Comparison of ENCODE assay signal across 11 cellular contexts in the genomic region with DNA sequence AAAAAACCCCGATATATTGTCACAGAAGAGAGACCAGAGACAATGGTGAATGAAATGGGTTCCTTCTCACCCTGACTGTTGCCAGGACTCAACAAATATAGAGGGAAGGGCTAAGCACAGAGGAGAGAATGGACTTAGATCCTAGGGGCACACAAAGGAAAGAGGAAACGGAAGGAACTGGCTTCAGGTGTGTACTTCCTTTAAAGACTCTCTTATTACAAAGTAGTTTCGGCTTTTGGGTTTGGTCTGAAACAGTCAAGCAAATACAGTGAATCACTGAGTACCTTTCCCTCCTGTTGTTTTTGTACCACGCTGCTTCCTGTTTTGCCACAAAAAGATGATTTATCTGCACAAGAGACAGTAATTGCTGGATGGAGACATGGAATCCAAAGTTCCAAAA. TPM values are rescaled to one million over a fixed set of nuclear protein-coding genes. Genes with fewer than 3 reads are reported as not detected.
DNase-seq lines count a peak whose midpoint lies in the region; ATAC-seq and TF ChIP-seq lines count a peak whose summit lies in the region.
"Had no signal": no experiment of that assay in that cellular context is flagged by ENCODE, and none has a peak within 500 bp of the region (broad histone marks: within the 10 kb centered on the region; RNA-seq: fewer than 3 reads in every experiment).

No MANE protein-coding gene starts in this region.

- ATAC-seq in HG02885 (IDR thresholded peaks at IDR 0.05; ENCODE audit: poor library complexity, unreplicated experiment) (no peak), HG03378 (IDR thresholded peaks at IDR 0.05; ENCODE audit: unreplicated experiment) (no peak)

- peaks cover 5% of the 10 kb centered on the region for H3K36me3 Mint-ChIP-seq in activated CD4-positive, alpha-beta T cell treated with anti-CD3 and anti-CD28 coated beads, Interleukin-2, amount 10 ng/mL, durations not matched to agents 7 days and 5 days (ENCODE audit: low read depth)
- H3K36me3 Mint-ChIP-seq in progenitor cell of endocrine pancreas (ENCODE audit: insufficient read depth) (peaks cover 64% of the 10 kb centered on the region), neural progenitor cell (peaks cover 29% of the 10 kb centered on the region)

- no peaks in the 10 kb centered on the region for H3F3A ChIP-seq in neural progenitor cell (ENCODE audit: low read depth)

- no peaks in the 10 kb centered on the region for H3K79me2 ChIP-seq in neural progenitor cell (ENCODE audit: low read depth)

- H3K27ac Mint-ChIP-seq in activated CD4-positive, alpha-beta T cell treated with anti-CD3 and anti-CD28 coated beads, Interleukin-2, amount 10 ng/mL, durations not matched to agents 7 days and 5 days = peak overlapping the region; percentile 92
- H3K27ac Mint-ChIP-seq in progenitor cell of endocrine pancreas (peak overlapping the region; percentile 66), neural progenitor cell (no peak overlapping the region)

- peak overlapping the region; percentile 67 for H3K27ac ChIP-seq in SJSA1
- H3K27ac ChIP-seq in effector memory CD4-positive, alpha-beta T cell (ENCODE audit: insufficient read depth, low read length, poor library complexity, severe bottlenecking) = peak overlapping the region; percentile 24
- no peak overlapping the region for H3K27ac ChIP-seq in neural progenitor cell
- H3K27ac ChIP-seq: WERI-Rb-1 had no signal

- H3K9me3 ChIP-seq in SJSA1 (replicated peaks) = no peaks in the 10 kb centered on the region
- H3K9me3 ChIP-seq in effector memory CD4-positive, alpha-beta T cell (ENCODE audit: control insufficient read depth, low read length) = no peaks in the 10 kb centered on the region
- no peaks in the 10 kb centered on the region for H3K9me3 ChIP-seq in neural progenitor cell (ENCODE audit: low read depth)

- H4K20me1 ChIP-seq in neural progenitor cell (ENCODE audit: low read depth) = no peaks in the 10 kb centered on the region

- no peak overlapping the region for H3K4me2 ChIP-seq in neural progenitor cell

- TF ChIP-seq CTCF in progenitor cell of endocrine pancreas (IDR thresholded peaks at IDR 0.05; ENCODE audit: unreplicated experiment) = no peak
- TF ChIP-seq CTCF in neural progenitor cell (IDR thresholded peaks at IDR 0.05) = no peak

- H3K9me3 Mint-ChIP-seq in activated CD4-positive, alpha-beta T cell treated with anti-CD3 and anti-CD28 coated beads, Interleukin-2, amount 10 ng/mL, durations not matched to agents 7 days and 5 days = no peaks in the 10 kb centered on the region
- H3K9me3 Mint-ChIP-seq in progenitor cell of endocrine pancreas (ENCODE audit: low read depth) (peaks cover 5% of the 10 kb centered on the region), neural progenitor cell (peaks cover 3% of the 10 kb centered on the region)

- H3K4me1 ChIP-seq in SJSA1 (replicated peaks) (peaks cover 42% of the 10 kb centered on the region), neural progenitor cell (no peaks in the 10 kb centered on the region)
- H3K4me1 ChIP-seq in effector memory CD4-positive, alpha-beta T cell (ENCODE audit: control insufficient read depth, insufficient read depth, low read length, poor library complexity, severe bottlenecking) = peaks cover 5% of the 10 kb centered on the region

- H3K27me3 Mint-ChIP-seq in activated CD4-positive, alpha-beta T cell treated with anti-CD3 and anti-CD28 coated beads, Interleukin-2, amount 10 ng/mL, durations not matched to agents 7 days and 5 days = no peaks in the 10 kb centered on the region
- H3K27me3 Mint-ChIP-seq in progenitor cell of endocrine pancreas = no peaks in the 10 kb centered on the region
- no peaks in the 10 kb centered on the region for H3K27me3 Mint-ChIP-seq in neural progenitor cell (ENCODE audit: insufficient read depth, low read depth)

- no peak overlapping the region for H2AFZ ChIP-seq in neural progenitor cell (replicated peaks)

- H3K4me3 ChIP-seq in SJSA1 (no peak overlapping the region), neural progenitor cell (no peak overlapping the region)
- no peak overlapping the region for H3K4me3 ChIP-seq in effector memory CD4-positive, alpha-beta T cell (ENCODE audit: insufficient read depth, low read depth, low read length, poor library complexity, severe bottlenecking)

- no peak overlapping the region for H3K9ac ChIP-seq in neural progenitor cell

- no peak for DNase-seq in activated CD4-positive, alpha-beta T cell treated with anti-CD3 and anti-CD28 coated beads, Interleukin-2, amount 10 ng/mL, durations not matched to agents 7 days and 5 days
- DNase-seq in activated CD4-positive, alpha-beta T cell treated with anti-CD3 and anti-CD28 coated beads for 1 hour = no peak
- no peak for DNase-seq in SJSA1 (ENCODE audit: low read depth in 1 of 2, low spot score in 2 of 2)
- DNase-seq in effector memory CD4-positive, alpha-beta T cell = no peak
- DNase-seq in progenitor cell of endocrine pancreas (ENCODE audit: low spot score, unreplicated experiment) = no peak
- DNase-seq in neural progenitor cell (ENCODE audit: low spot score) = no peak
- DNase-seq: DMS53, WERI-Rb-1 had no signal

- no peaks in the 10 kb centered on the region for H3K36me3 ChIP-seq in SJSA1
- no peaks in the 10 kb centered on the region for H3K36me3 ChIP-seq in effector memory CD4-positive, alpha-beta T cell (ENCODE audit: control insufficient read depth, insufficient read depth, low read length)
- peaks cover 3% of the 10 kb centered on the region for H3K36me3 ChIP-seq in neural progenitor cell

- H3K4me3 Mint-ChIP-seq in activated CD4-positive, alpha-beta T cell treated with anti-CD3 and anti-CD28 coated beads, Interleukin-2, amount 10 ng/mL, durations not matched to agents 7 days and 5 days = peak overlapping the region; percentile 28
- no peak overlapping the region for H3K4me3 Mint-ChIP-seq in progenitor cell of endocrine pancreas (ENCODE audit: low read depth)
- H3K4me3 Mint-ChIP-seq in neural progenitor cell = no peak overlapping the region

- POLR2A ChIA-PET in activated CD4-positive, alpha-beta T cell treated with anti-CD3 and anti-CD28 coated beads, Interleukin-2, amount 10 ng/mL, durations not matched to agents 7 days and 5 days (lab: Charles Lee) = no interaction called here

- CTCF ChIA-PET in activated CD4-positive, alpha-beta T cell treated with anti-CD3 and anti-CD28 coated beads, Interleukin-2, amount 10 ng/mL, durations not matched to agents 7 days and 5 days (lab: Charles Lee) = no interaction called here

- peaks cover 23% of the 10 kb centered on the region for H3K4me1 Mint-ChIP-seq in activated CD4-positive, alpha-beta T cell treated with anti-CD3 and anti-CD28 coated beads, Interleukin-2, amount 10 ng/mL, durations not matched to agents 7 days and 5 days
- H3K4me1 Mint-ChIP-seq in progenitor cell of endocrine pancreas (ENCODE audit: low read depth) = peaks cover 20% of the 10 kb centered on the region
- peaks cover 6% of the 10 kb centered on the region for H3K4me1 Mint-ChIP-seq in neural progenitor cell

- H3K27me3 ChIP-seq in SJSA1 (replicated peaks) = no peaks in the 10 kb centered on the region
- H3K27me3 ChIP-seq in effector memory CD4-positive, alpha-beta T cell (replicated peaks; ENCODE audit: control insufficient read depth, insufficient read depth, low read length, poor library complexity, severe bottlenecking) = no peaks in the 10 kb centered on the region
- no peaks in the 10 kb centered on the region for H3K27me3 ChIP-seq in neural progenitor cell

RNA-seq across cellular contexts. Expression of gene S100G, which starts 46.1 kb away (rescaled TPM):
- total RNA-seq in activated CD4-positive, alpha-beta T cell treated with anti-CD3 and anti-CD28 coated beads, Interleukin-2, amount 10 ng/mL, durations not matched to agents 7 days and 5 days = not detected
- total RNA-seq in SJSA1 (2014; rRNA removed; shearing (Covaris generic)) = not detected in 2 replicates
- total RNA-seq in progenitor cell of endocrine pancreas (not detected in 2 replicates), neural progenitor cell (ENCODE audit: low replicate concordance) (not detected in 2 replicates)
- total RNA-seq: A673 had no signal
